7 cellular contexts compared by ENCODE assay signal in the genomic region with DNA sequence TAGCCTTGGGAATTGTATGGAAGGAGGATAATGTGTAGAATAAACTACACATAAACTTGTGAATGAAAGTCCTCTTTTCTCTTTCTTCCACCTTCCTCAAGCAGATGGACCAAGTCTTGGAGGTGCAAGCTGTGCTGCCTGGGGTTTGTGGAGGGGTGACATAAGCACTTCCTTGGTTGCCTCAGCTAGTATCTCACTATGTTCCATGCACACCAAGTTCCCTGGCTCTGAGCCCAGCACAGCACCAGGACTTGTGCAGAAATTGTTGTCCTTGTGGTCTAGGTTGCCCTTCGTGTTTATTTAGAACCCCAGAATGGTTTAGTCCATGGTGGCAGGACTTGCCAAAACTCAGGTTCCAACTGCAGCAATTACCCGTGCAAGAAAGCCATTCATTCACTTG.
"Had no signal": no experiment of that assay in that cellular context is flagged by ENCODE, and none has a peak within 500 bp of the region (broad histone marks: within the 10 kb centered on the region; RNA-seq: fewer than 3 reads in every experiment).

No MANE protein-coding gene starts in this region.

- H3K9ac ChIP-seq: KMS-11 had no signal

- ATAC-seq: K562 had no signal

- H3K4me3 ChIP-seq: K562 had no signal

- H3K27ac ChIP-seq: HL-60, KMS-11 had no signal

- H3K4me2 ChIP-seq: KMS-11 had no signal

- FAIRE-seq: HTR-8/SVneo, K562 had no signal

- DNase-seq: IMR-90, KBM-7, KG1 had no signal
